In genomic region chr19:30046522-30046921, GRCh38 we compare ENCODE assay signal across 8 cellular contexts.
A peak's percentile ranks its signal among the peaks of the same experiment; 100 is the strongest.
DNase-seq lines count a peak whose midpoint lies in the region; ATAC-seq and TF ChIP-seq lines count a peak whose summit lies in the region.

No MANE protein-coding gene starts in this region.

- H3K9me3 ChIP-seq in BLaER1 treated with 17β-estradiol and CSF1 and Interleukin-3, amounts not matched to agents 10 nM and 100 nM (replicated peaks in 1 of 11), result peaks cover 2 to 14% (median 11%) of the 10 kb centered on the region in 11 experiments

- H3K27me3 Mint-ChIP-seq in stimulated activated naive B cell treated with anti-CD40 and anti-IgM and Interleukin-4, amounts not matched to agents 10 μg/mL and 1 μg/mL and 100 μg/mL, for 72 hours, result no peaks in the 10 kb centered on the region

- H3K27ac ChIP-seq in BLaER1 treated with 17β-estradiol and CSF1 and Interleukin-3, amounts not matched to agents 10 nM and 100 nM, result no peak overlapping the region; a peak in 1 of 22 replicates

- no peak overlapping the region for H3K27ac Mint-ChIP-seq in stimulated activated naive B cell treated with anti-CD40 and anti-IgM and Interleukin-4, amounts not matched to agents 10 μg/mL and 1 μg/mL and 100 μg/mL, for 72 hours

- no peaks in the 10 kb centered on the region for H3K27me3 ChIP-seq in BLaER1 treated with 17β-estradiol and CSF1 and Interleukin-3, amounts not matched to agents 10 nM and 100 nM

- TF ChIP-seq CTCF in epithelial cell of proximal tubule (conservative IDR thresholded peaks at IDR 0.05; ENCODE audit: low read depth, low read length), result peak; percentile 58

- peak overlapping the region in 10 of 11 experiments; percentile 8 to 48 (median 42); a peak in 20 of 22 replicates for H3K4me2 ChIP-seq in BLaER1 treated with 17β-estradiol and CSF1 and Interleukin-3, amounts not matched to agents 10 nM and 100 nM

- no peak overlapping the region for H3K4me3 ChIP-seq in BLaER1 treated with 17β-estradiol and CSF1 and Interleukin-3, amounts not matched to agents 10 nM and 100 nM
- no peak overlapping the region for H3K4me3 ChIP-seq in epithelial cell of proximal tubule (ENCODE audit: low read depth, low read length)

- peaks cover under 1 to 7% of the 10 kb centered on the region in 2 donors for H3K9me3 Mint-ChIP-seq in stimulated activated naive B cell treated with anti-CD40 and anti-IgM and Interleukin-4, amounts not matched to agents 10 μg/mL and 1 μg/mL and 100 μg/mL, for 72 hours

- H3K36me3 Mint-ChIP-seq in stimulated activated naive B cell treated with anti-CD40 and anti-IgM and Interleukin-4, amounts not matched to agents 10 μg/mL and 1 μg/mL and 100 μg/mL, for 72 hours, result peaks cover 19 to 28% of the 10 kb centered on the region in 2 donors

- peaks cover 0 to 15% (median 5%) of the 10 kb centered on the region in 11 experiments; a peak in 9 of 22 replicates for H3K36me3 ChIP-seq in BLaER1 treated with 17β-estradiol and CSF1 and Interleukin-3, amounts not matched to agents 10 nM and 100 nM

- H4K20me1 ChIP-seq in BLaER1 treated with 17β-estradiol and CSF1 and Interleukin-3, amounts not matched to agents 10 nM and 100 nM, result peaks cover 0 to 18% (median 8%) of the 10 kb centered on the region in 11 experiments; a peak in 9 of 22 replicates

- ATAC-seq in GM19328 (IDR thresholded peaks at IDR 0.05; ENCODE audit: unreplicated experiment) (peak; percentile 55), HG03442 (IDR thresholded peaks at IDR 0.05; ENCODE audit: unreplicated experiment) (no peak), GM21367 (IDR thresholded peaks at IDR 0.05; ENCODE audit: unreplicated experiment) (no peak)
- peak; percentile 89 to 91 for ATAC-seq in stimulated activated naive B cell treated with anti-CD40 and anti-IgM and Interleukin-4, amounts not matched to agents 10 μg/mL and 1 μg/mL and 100 μg/mL, for 72 hours (replicated peaks)

- DNase-seq in NAMALWA (ENCODE audit: low spot score), result peak; percentile 43
- no peak for DNase-seq in epithelial cell of proximal tubule (ENCODE audit: low read depth)
- DNase-seq in stimulated activated naive B cell treated with anti-CD40 and anti-IgM and Interleukin-4, amounts not matched to agents 10 μg/mL and 1 μg/mL and 100 μg/mL, for 72 hours, result peak; percentile 24
- no peak for DNase-seq in activated CD4-positive, alpha-beta T cell treated with anti-CD3 and anti-CD28 coated beads for 48 hours

- peaks cover 18 to 34% of the 10 kb centered on the region in 2 donors for H3K4me1 Mint-ChIP-seq in stimulated activated naive B cell treated with anti-CD40 and anti-IgM and Interleukin-4, amounts not matched to agents 10 μg/mL and 1 μg/mL and 100 μg/mL, for 72 hours

- peaks cover 24 to 54% (median 42%) of the 10 kb centered on the region in 10 experiments for H3K4me1 ChIP-seq in BLaER1 treated with 17β-estradiol and CSF1 and Interleukin-3, amounts not matched to agents 10 nM and 100 nM

- H3K4me3 Mint-ChIP-seq in stimulated activated naive B cell treated with anti-CD40 and anti-IgM and Interleukin-4, amounts not matched to agents 10 μg/mL and 1 μg/mL and 100 μg/mL, for 72 hours, result no peak overlapping the region

- H3K9ac ChIP-seq in BLaER1 treated with 17β-estradiol and CSF1 and Interleukin-3, amounts not matched to agents 10 nM and 100 nM, result 0 out of 22 replicates have a peak overlapping the region, but pooled peaks of 1 of the 11 experiments have one; percentile 2

Comparison
In these comparisons a context has a peak if more than half of its experiments do, and no peak if none do; other contexts are left out.
1. ATAC-seq: peak in GM19328 (single experiment) and stimulated activated naive B cell treated with anti-CD40 and anti-IgM and Interleukin-4, amounts not matched to agents 10 μg/mL and 1 μg/mL and 100 μg/mL, for 72 hours (2 of 2); none in HG03442 (single experiment) and GM21367 (single experiment).
2. DNase-seq: peak in NAMALWA (single experiment) and stimulated activated naive B cell treated with anti-CD40 and anti-IgM and Interleukin-4, amounts not matched to agents 10 μg/mL and 1 μg/mL and 100 μg/mL, for 72 hours (single experiment); none in epithelial cell of proximal tubule (single experiment) and activated CD4-positive, alpha-beta T cell treated with anti-CD3 and anti-CD28 coated beads for 48 hours (single experiment).